In genomic region chr11:21811572-21811971, GRCh38 we compare ENCODE assay signal across 22 cellular contexts.
A peak's percentile ranks its signal among the peaks of the same experiment; 100 is the strongest.
DNase-seq lines count a peak whose midpoint lies in the region; ATAC-seq and TF ChIP-seq lines count a peak whose summit lies in the region.
"Had no signal": no experiment of that assay in that cellular context is flagged by ENCODE, and none has a peak within 500 bp of the region (broad histone marks: within the 10 kb centered on the region; RNA-seq: fewer than 3 reads in every experiment).

No MANE protein-coding gene starts in this region.

- H3K79me2 ChIP-seq in Karpas-422 (ENCODE audit: low read length) = no peaks in the 10 kb centered on the region

- H3K36me3 Mint-ChIP-seq in brain = no peaks in the 10 kb centered on the region
- no peaks in the 10 kb centered on the region for H3K36me3 Mint-ChIP-seq in progenitor cell of endocrine pancreas (ENCODE audit: insufficient read depth)
- H3K36me3 Mint-ChIP-seq in Calu3 (ENCODE audit: insufficient read depth, unreplicated experiment) = no peaks in the 10 kb centered on the region

- H3K27ac ChIP-seq in Karpas-422 (ENCODE audit: low read length) = no peak overlapping the region
- H3K27ac ChIP-seq in aorta (ENCODE audit: low read depth in 1 of 2, low read length in 2 of 2) = no peak overlapping the region
- H3K27ac ChIP-seq: BLaER1 treated with 17β-estradiol and CSF1 and Interleukin-3, amounts not matched to agents 10 nM and 100 nM had no signal

- H3K9me2 ChIP-seq in Karpas-422 (replicated peaks; ENCODE audit: insufficient read depth, low read length) = no peaks in the 10 kb centered on the region

- intact Hi-C loops in Calu3 (cut with micrococcal nuclease; ENCODE audit: unreplicated experiment) (no loop called here), aorta (cut with DNase I) (no loop called here)

- H3K27me3 ChIP-seq in Karpas-422 (ENCODE audit: low read length) (no peaks in the 10 kb centered on the region), aorta (ENCODE audit: control insufficient read depth in 1 of 2, insufficient read depth in 2 of 2, low read length in 1 of 2) (no peaks in the 10 kb centered on the region)
- H3K27me3 ChIP-seq: BLaER1 treated with 17β-estradiol and CSF1 and Interleukin-3, amounts not matched to agents 10 nM and 100 nM had no signal

- DNase-seq in DMS53 (lab: John Stamatoyannopoulos, UW) (peak; percentile 55), DMS53 treated with DMSO at 0.1 percent for 48 hours (lab: John Stamatoyannopoulos, UW; ENCODE audit: unreplicated experiment) (no peak), Karpas-422 (peak; percentile 43), progenitor cell of endocrine pancreas (ENCODE audit: low spot score, unreplicated experiment) (no peak), HuH-7 (ENCODE audit: low spot score) (no peak), Calu3 (no peak), aorta (no peak)
- DNase-seq: activated CD4-positive, alpha-beta T cell treated with anti-CD3 and anti-CD28 coated beads, Interleukin-2, amount 10 ng/mL, durations not matched to agents 24 days and 14 days; activated naive CD4-positive, alpha-beta T cell; anterior cingulate cortex; cerebellar nuclear complex; DMS79 treated with DMSO at 0.1 percent for 48 hours; effector CD8-positive, alpha-beta T cell; mammary epithelial cell; natural killer cell; NCI-H2029; NCI-H524; stimulated activated CD4-positive, alpha-beta T cell treated with anti-CD3 and anti-CD28 coated beads, Interleukin-4, amount 100 ng/mL, for 24 hours; substantia nigra had no signal

- CTCF ChIA-PET in Calu3 (lab: Charles Lee) = interaction anchor here (0.7 kb wide), 1 partner anchor 319 kb away, joined by 3 read pairs; no protein-coding TSS in a partner anchor

- peak; percentile 14 to 24 for TF ChIP-seq CTCF in brain (conservative IDR thresholded peaks at IDR 0.05)
- TF ChIP-seq CTCF in progenitor cell of endocrine pancreas (IDR thresholded peaks at IDR 0.05; ENCODE audit: unreplicated experiment) = peak; percentile 40
- no peak for TF ChIP-seq CTCF in Calu3 (IDR thresholded peaks at IDR 0.05; ENCODE audit: unreplicated experiment)

- H3K4me3 ChIP-seq in Karpas-422 (ENCODE audit: low read length) (no peak overlapping the region), aorta (ENCODE audit: low read length in 2 of 2) (no peak overlapping the region)
- H3K4me3 ChIP-seq: BLaER1 treated with 17β-estradiol and CSF1 and Interleukin-3, amounts not matched to agents 10 nM and 100 nM; smooth muscle cell had no signal

- H3K9me3 Mint-ChIP-seq in brain (peaks cover 0 to 3% (median 0%) of the 10 kb centered on the region in 5 experiments), progenitor cell of endocrine pancreas (ENCODE audit: low read depth) (no peaks in the 10 kb centered on the region), Calu3 (ENCODE audit: low read depth, unreplicated experiment) (no peaks in the 10 kb centered on the region)
- H3K9me3 Mint-ChIP-seq: activated CD4-positive, alpha-beta T cell treated with anti-CD3 and anti-CD28 coated beads, Interleukin-2, amount 10 ng/mL, durations not matched to agents 24 days and 14 days had no signal

- H3K27ac Mint-ChIP-seq in brain = no peak overlapping the region
- H3K27ac Mint-ChIP-seq in progenitor cell of endocrine pancreas = no peak overlapping the region
- H3K27ac Mint-ChIP-seq in Calu3 (ENCODE audit: unreplicated experiment) = no peak overlapping the region
- H3K27ac Mint-ChIP-seq: activated CD4-positive, alpha-beta T cell treated with anti-CD3 and anti-CD28 coated beads, Interleukin-2, amount 10 ng/mL, durations not matched to agents 24 days and 14 days; natural killer cell had no signal

- no peak for ATAC-seq in aorta (ENCODE audit: low FRiP score)
- ATAC-seq: natural killer cell had no signal

- no peak overlapping the region for H3K9ac ChIP-seq in Karpas-422 (ENCODE audit: low read length)
- H3K9ac ChIP-seq: BLaER1 treated with 17β-estradiol and CSF1 and Interleukin-3, amounts not matched to agents 10 nM and 100 nM had no signal

- H3K36me3 ChIP-seq in Karpas-422 (ENCODE audit: insufficient read depth, low read length) = no peaks in the 10 kb centered on the region
- no peaks in the 10 kb centered on the region for H3K36me3 ChIP-seq in aorta (ENCODE audit: control insufficient read depth in 1 of 2, insufficient read depth in 2 of 2, low read length in 1 of 2)
- H3K36me3 ChIP-seq: BLaER1 treated with 17β-estradiol and CSF1 and Interleukin-3, amounts not matched to agents 10 nM and 100 nM had no signal

- H3K4me2 ChIP-seq in Karpas-422 (ENCODE audit: low read depth, low read length, poor library complexity, severe bottlenecking) = no peak overlapping the region
- H3K4me2 ChIP-seq: BLaER1 treated with 17β-estradiol and CSF1 and Interleukin-3, amounts not matched to agents 10 nM and 100 nM; smooth muscle cell had no signal

- H2AFZ ChIP-seq in Karpas-422 (ENCODE audit: low read length) = no peak overlapping the region

- H3K4me1 Mint-ChIP-seq in brain (peaks cover 9% of the 10 kb centered on the region), progenitor cell of endocrine pancreas (ENCODE audit: low read depth) (no peaks in the 10 kb centered on the region), Calu3 (ENCODE audit: low read depth, unreplicated experiment) (peaks cover 13% of the 10 kb centered on the region)
- H3K4me1 Mint-ChIP-seq: activated CD4-positive, alpha-beta T cell treated with anti-CD3 and anti-CD28 coated beads, Interleukin-2, amount 10 ng/mL, durations not matched to agents 24 days and 14 days; natural killer cell had no signal

- 48 to 51% methylated on average over 4 of the region's 4 CpGs for WGBS in aorta, 2 donors

- no peak overlapping the region for H3K4me3 Mint-ChIP-seq in brain
- H3K4me3 Mint-ChIP-seq in progenitor cell of endocrine pancreas (ENCODE audit: low read depth) = no peak overlapping the region
- H3K4me3 Mint-ChIP-seq in Calu3 (ENCODE audit: low read depth, unreplicated experiment) = no peak overlapping the region
- H3K4me3 Mint-ChIP-seq: activated CD4-positive, alpha-beta T cell treated with anti-CD3 and anti-CD28 coated beads, Interleukin-2, amount 10 ng/mL, durations not matched to agents 24 days and 14 days; natural killer cell had no signal

- no TSS peak for BruUV-seq in Calu3 (replicated peaks; lab: Mats Ljungman, UMichigan)

- peaks cover 3% of the 10 kb centered on the region; the same call in 1 of the 2 replicates for H3K4me1 ChIP-seq in Karpas-422 (ENCODE audit: low read length)
- H3K4me1 ChIP-seq in aorta (ENCODE audit: control insufficient read depth in 1 of 2, insufficient read depth in 2 of 2, low read length in 2 of 2) = no peaks in the 10 kb centered on the region

- H3K27me3 Mint-ChIP-seq in brain = no peaks in the 10 kb centered on the region
- H3K27me3 Mint-ChIP-seq in progenitor cell of endocrine pancreas = peaks cover 36% of the 10 kb centered on the region
- H3K27me3 Mint-ChIP-seq in Calu3 (ENCODE audit: unreplicated experiment) = no peaks in the 10 kb centered on the region
- H3K27me3 Mint-ChIP-seq: activated CD4-positive, alpha-beta T cell treated with anti-CD3 and anti-CD28 coated beads, Interleukin-2, amount 10 ng/mL, durations not matched to agents 24 days and 14 days had no signal

- no peaks in the 10 kb centered on the region for H3K9me3 ChIP-seq in Karpas-422 (ENCODE audit: low read length)
- H3K9me3 ChIP-seq in aorta (ENCODE audit: control insufficient read depth, low read length) = no peaks in the 10 kb centered on the region

- no peaks in the 10 kb centered on the region for H4K20me1 ChIP-seq in Karpas-422 (ENCODE audit: insufficient read depth, low read depth, low read length)
- H4K20me1 ChIP-seq: BLaER1 treated with 17β-estradiol and CSF1 and Interleukin-3, amounts not matched to agents 10 nM and 100 nM had no signal

Comparison
In these comparisons a context has a peak if more than half of its experiments do, and no peak if none do; other contexts are left out.
1. DNase-seq: peak in DMS53 (single experiment) and Karpas-422 (single experiment); none in DMS53 treated with DMSO at 0.1 percent for 48 hours (single experiment), progenitor cell of endocrine pancreas (single experiment), HuH-7 (single experiment), Calu3 (single experiment) and aorta (0 of 2).